In the genomic region with DNA sequence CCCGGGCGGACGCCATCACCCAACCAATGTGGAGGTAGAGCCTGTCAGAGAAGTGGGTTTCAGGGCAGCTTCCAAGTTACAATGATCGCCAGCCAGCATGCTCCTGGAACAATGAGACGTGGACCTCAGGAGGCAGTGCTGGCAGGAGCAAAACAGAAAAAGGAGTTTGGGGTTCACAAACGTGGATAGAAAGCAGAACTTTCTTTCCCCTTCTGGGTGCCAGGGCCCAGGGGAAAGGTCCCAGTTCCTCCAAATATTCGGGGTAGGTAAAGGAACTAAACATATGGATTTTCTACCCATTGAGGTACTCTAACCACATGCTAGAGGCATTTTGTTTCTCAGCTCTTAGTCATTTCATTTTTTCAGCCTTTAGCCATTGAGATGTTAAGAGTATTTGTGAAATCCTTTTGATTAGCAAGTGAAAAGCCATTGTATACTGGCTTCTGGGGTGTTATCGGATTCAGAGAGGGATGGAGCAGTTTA, we compare ENCODE assay signal across 17 cellular contexts.
"Had no signal": no experiment of that assay in that cellular context is flagged by ENCODE, and none has a peak within 500 bp of the region (broad histone marks: within the 10 kb centered on the region; RNA-seq: fewer than 3 reads in every experiment).

No MANE protein-coding gene starts in this region.

- H3K9me3 ChIP-seq: neutrophil, thoracic aorta had no signal

- H3K9ac ChIP-seq: parathyroid adenoma had no signal

- H3K4me1 ChIP-seq: parathyroid adenoma had no signal

- DNase-seq: activated B cell treated with CpG ODN at 0.5 μM for 24 hours; activated CD4-positive, alpha-beta T cell treated with anti-CD3 and anti-CD28 coated beads, Interleukin-2, amount 10 ng/mL, durations not matched to agents 24 days and 14 days; activated CD8-positive, alpha-beta memory T cell treated with anti-CD3 and anti-CD28 coated beads, Interleukin-2, amount 50 U/mL, for 48 hours; activated gamma-delta T cell treated with Interleukin-2 at 50 U/mL for 16 hours; amygdala; central memory CD4-positive, alpha-beta T cell; effector memory CD4-positive, alpha-beta T cell; foreskin melanocyte; kidney glomerular epithelial cell; naive B cell; stimulated activated CD4-positive, alpha-beta T cell treated with anti-CD3 and anti-CD28 coated beads, Interleukin-12 subunit alpha, Interleukin-12 subunit beta, amount 100 ng/mL, for 4 hours; stimulated activated CD4-positive, alpha-beta T cell treated with anti-CD3 and anti-CD28 coated beads, Interleukin-2, amount 100 ng/mL, for 24 hours had no signal

- H3K27me3 ChIP-seq: neutrophil had no signal

- H3K36me3 ChIP-seq: neutrophil, thoracic aorta had no signal

- H3K4me3 ChIP-seq: coronary artery, thoracic aorta had no signal

- H3K27ac ChIP-seq: coronary artery, epithelial cell of prostate, neutrophil, parathyroid adenoma, thoracic aorta had no signal
